ENCODE assay signal across 19 cellular contexts in the genomic region with DNA sequence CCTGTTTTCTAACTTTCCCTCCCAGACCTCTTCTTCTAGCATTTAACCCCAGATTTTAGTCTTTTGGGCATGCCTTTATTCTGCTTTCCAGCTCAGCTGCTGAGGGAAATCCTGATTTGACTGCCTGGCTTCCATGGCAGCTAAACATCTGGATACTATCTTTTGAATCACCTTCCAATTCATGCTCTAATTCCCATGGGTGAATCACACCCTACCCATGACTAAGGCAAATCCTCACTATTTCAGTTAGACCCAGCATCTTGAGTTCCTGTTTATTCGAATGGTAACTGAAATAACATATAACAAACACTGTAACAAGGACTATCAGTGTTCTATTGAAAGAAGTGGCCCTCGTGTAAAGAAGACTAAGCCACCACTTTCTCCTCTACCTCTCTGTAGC. TPM values are rescaled to one million over a fixed set of nuclear protein-coding genes. Genes with fewer than 3 reads are reported as not detected.
A peak's percentile ranks its signal among the peaks of the same experiment; 100 is the strongest.
DNase-seq lines count a peak whose midpoint lies in the region; ATAC-seq and TF ChIP-seq lines count a peak whose summit lies in the region.
"Had no signal": no experiment of that assay in that cellular context is flagged by ENCODE, and none has a peak within 500 bp of the region (broad histone marks: within the 10 kb centered on the region; RNA-seq: fewer than 3 reads in every experiment).

No MANE protein-coding gene starts in this region.

- ATAC-seq in GM18520 (IDR thresholded peaks at IDR 0.05; ENCODE audit: unreplicated experiment) = no peak

- CTCF ChIA-PET in RWPE1 (lab: Yijun Ruan, JAX) = no interaction called here

- POLR2A ChIA-PET in RWPE1 (lab: Yijun Ruan, JAX; ENCODE audit: low non-redundant PET) = no interaction called here

- no peak for TF ChIP-seq POLR2A in lower leg skin (IDR thresholded peaks at IDR 0.05)

- intact Hi-C loops in lower leg skin (cut with DNase I; ENCODE audit: low total_unique reads) = no loop called here

- no peak for TF ChIP-seq CTCF in RWPE1 (conservative IDR thresholded peaks at IDR 0.05; ENCODE audit: low read depth)
- TF ChIP-seq CTCF in epithelial cell of esophagus (IDR thresholded peaks at IDR 0.05; ENCODE audit: insufficient read depth, low read depth, low read length, missing control alignments) = no peak
- TF ChIP-seq CTCF in lower leg skin (IDR thresholded peaks at IDR 0.05) = no peak

- H3K4me3 ChIP-seq in epithelial cell of esophagus (ENCODE audit: low read length) (no peak overlapping the region), lower leg skin (ENCODE audit: low read depth, poor library complexity, severe bottlenecking) (no peak overlapping the region)

- H3K27ac ChIP-seq in RWPE1 = no peak overlapping the region
- H3K27ac ChIP-seq: KMS-11 had no signal

- DNase-seq in ELR (ENCODE audit: low read depth) (peak; percentile 78), RWPE1 (ENCODE audit: low spot score) (peak; percentile 31), epithelial cell of esophagus (ENCODE audit: low read depth) (peak; percentile 82), kidney glomerular epithelial cell (lab: John Stamatoyannopoulos, UW) (peak; percentile 13), GM19238 (ENCODE audit: insufficient read length, low spot score) (no peak), lower leg skin (ENCODE audit: low spot score in 2 of 2) (no peak), COLO668 (lab: John Stamatoyannopoulos, UW; ENCODE audit: unreplicated experiment) (no peak)
- DNase-seq: ACHN; BE2C; C1 segment of cervical spinal cord; Caco-2; CD4-positive, CD25-positive, alpha-beta regulatory T cell; CD8-positive, alpha-beta memory T cell; DMS153; DND-41; EL; H9 had no signal

- 63 to 69% methylated on average over 2 of the region's 2 CpGs for WGBS in lower leg skin, 2 donors

RNA-seq across cellular contexts. Expression of a gene that starts 29.8 kb away (rescaled TPM):
- not detected for total RNA-seq in lower leg skin
- total RNA-seq: Caco-2; CD4-positive, CD25-positive, alpha-beta regulatory T cell had no signal

Comparison
In these comparisons a context has a peak if more than half of its experiments do, and no peak if none do; other contexts are left out.
1. DNase-seq: peak in ELR (single experiment), RWPE1 (single experiment), epithelial cell of esophagus (single experiment) and kidney glomerular epithelial cell (single experiment); none in GM19238 (single experiment), lower leg skin (0 of 2) and COLO668 (single experiment).